Comparison of ENCODE assay signal across 16 cellular contexts in the genomic region with DNA sequence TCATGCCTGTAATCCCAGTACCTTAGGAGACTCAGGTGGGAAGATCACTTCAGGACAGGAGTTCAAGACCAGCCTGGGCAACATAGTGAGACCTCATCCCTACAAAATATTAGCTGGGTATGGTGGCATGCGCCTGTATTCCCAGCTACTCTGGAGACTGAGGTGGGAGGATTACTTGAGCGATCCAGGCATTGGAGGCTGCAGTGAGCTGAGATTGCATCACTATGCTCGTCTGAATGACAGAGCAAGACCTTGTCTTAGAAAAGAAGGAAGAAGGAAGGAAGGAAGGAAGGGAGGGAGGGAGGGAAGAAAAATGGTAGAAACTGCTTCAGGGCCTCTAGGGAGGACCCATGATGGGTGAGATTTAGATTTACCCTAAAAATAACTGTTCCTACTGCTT.
"Had no signal": no experiment of that assay in that cellular context is flagged by ENCODE, and none has a peak within 500 bp of the region (broad histone marks: within the 10 kb centered on the region; RNA-seq: fewer than 3 reads in every experiment).

No MANE protein-coding gene starts in this region.

- H3K4me3 ChIP-seq: ascending aorta, gastrocnemius medialis, heart right ventricle, mucosa of descending colon, sigmoid colon, upper lobe of right lung had no signal

- DNase-seq: activated CD4-positive, alpha-beta T cell treated with anti-CD3 and anti-CD28 coated beads for 1 hour; activated CD4-positive, alpha-beta T cell treated with anti-CD3 and anti-CD28 coated beads, Interleukin-2, amount 50 U/mL, for 48 hours; activated naive CD8-positive, alpha-beta T cell treated with anti-CD3 and anti-CD28 coated beads, Interleukin-2, amount 10 ng/mL, durations not matched to agents 7 days and 5 days; activated T-cell treated with anti-CD3 and anti-CD28 coated beads, Interleukin-2, amount 50 U/mL, for 72 hours; effector CD4-positive, alpha-beta T cell; gastrocnemius medialis; heart right ventricle; islet precursor cell; mucosa of descending colon; naive thymus-derived CD8-positive, alpha-beta T cell; sigmoid colon; stimulated activated CD4-positive, alpha-beta T cell treated with anti-CD3 and anti-CD28 coated beads, Interleukin-12 subunit alpha, Interleukin-12 subunit beta, amount 100 ng/mL, for 4 hours; stimulated activated naive CD4-positive, alpha-beta T cell treated with Interleukin-2 at 50 U/mL for 16 hours; T-helper 2 cell; upper lobe of right lung had no signal

- H3K4me1 ChIP-seq: sigmoid colon had no signal

- H3K36me3 ChIP-seq: gastrocnemius medialis, sigmoid colon, upper lobe of right lung had no signal

- ATAC-seq: activated T-cell treated with anti-CD3 and anti-CD28 coated beads, Interleukin-2, amount 50 U/mL, for 72 hours; gastrocnemius medialis; mucosa of descending colon; naive thymus-derived CD8-positive, alpha-beta T cell had no signal

- H3K27me3 ChIP-seq: ascending aorta, gastrocnemius medialis, heart right ventricle, sigmoid colon, upper lobe of right lung had no signal

- H3K27ac ChIP-seq: ascending aorta, gastrocnemius medialis, sigmoid colon, upper lobe of right lung had no signal

- H3K9me3 ChIP-seq: ascending aorta, gastrocnemius medialis, heart right ventricle, mucosa of descending colon, sigmoid colon, upper lobe of right lung had no signal
